ENCODE assay signal across 32 cellular contexts in the genomic region with DNA sequence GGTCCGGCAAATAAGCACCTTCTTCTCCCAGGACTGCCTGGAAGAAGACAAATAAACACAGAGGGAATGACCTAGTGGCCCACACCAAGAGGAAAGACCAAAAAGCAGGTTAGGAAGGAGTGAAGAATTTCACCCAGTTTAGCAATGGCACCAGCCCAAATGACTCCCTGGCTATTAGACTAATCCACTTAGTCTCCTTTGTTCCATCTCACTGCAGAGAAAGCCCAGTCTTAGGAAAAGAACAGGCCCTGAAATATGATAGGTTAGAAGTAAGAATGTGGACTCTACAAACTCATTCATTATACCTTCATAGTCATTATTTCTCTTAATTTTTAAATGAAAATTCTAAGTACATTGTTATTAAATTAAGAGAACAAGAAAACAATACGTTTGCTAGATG. TPM values are rescaled to one million over a fixed set of nuclear protein-coding genes. Genes with fewer than 3 reads are reported as not detected.
"Had no signal": no experiment of that assay in that cellular context is flagged by ENCODE, and none has a peak within 500 bp of the region (broad histone marks: within the 10 kb centered on the region; RNA-seq: fewer than 3 reads in every experiment).

No MANE protein-coding gene starts in this region.

- H3K27me3 ChIP-seq: gastrocnemius medialis, heart left ventricle, hepatocyte, neutrophil, right atrium auricular region, suprapubic skin, transverse colon, upper lobe of right lung, uterus had no signal

- H3K4me3 Mint-ChIP-seq: naive thymus-derived CD4-positive, alpha-beta T cell; nephron; stimulated activated naive CD8-positive, alpha-beta T cell treated with anti-CD3 and anti-CD28 coated beads, Interleukin-15, amount 100 ng/mL, for 72 hours had no signal

- H3K4me1 ChIP-seq: gastrocnemius medialis, heart left ventricle, right atrium auricular region, suprapubic skin, transverse colon, upper lobe of right lung, uterus had no signal

- H3K27me3 Mint-ChIP-seq: naive thymus-derived CD4-positive, alpha-beta T cell; stimulated activated naive CD8-positive, alpha-beta T cell treated with anti-CD3 and anti-CD28 coated beads, Interleukin-15, amount 100 ng/mL, for 72 hours had no signal

- ATAC-seq: esophagus mucosa; gastrocnemius medialis; heart left ventricle; left lobe of liver; naive thymus-derived CD4-positive, alpha-beta T cell; sciatic nerve; stimulated activated naive CD8-positive, alpha-beta T cell treated with anti-CD3 and anti-CD28 coated beads, Interleukin-15, amount 100 ng/mL, for 72 hours; upper lobe of right lung had no signal

- H3K4me3 ChIP-seq: coronary artery, gastrocnemius medialis, heart left ventricle, hepatocyte, pancreas, right atrium auricular region, smooth muscle cell, suprapubic skin, transverse colon, upper lobe of right lung, uterus had no signal

- H3K79me2 ChIP-seq: hepatocyte had no signal

- DNase-seq: dermis blood vessel endothelial cell; foreskin fibroblast; gastrocnemius medialis; heart left ventricle; kidney; mesenchymal stem cell; midbrain; naive thymus-derived CD4-positive, alpha-beta T cell; pancreas; stimulated activated CD4-positive, alpha-beta T cell treated with anti-CD3 and anti-CD28 coated beads, Interleukin-12 subunit alpha, Interleukin-12 subunit beta, amount 100 ng/mL, for 4 hours; stimulated activated CD4-positive, alpha-beta T cell treated with anti-CD3 and anti-CD28 coated beads, Interleukin-1b, Interleukin-23, amount 100 ng/mL, for 48 hours; stimulated activated CD4-positive, alpha-beta T cell treated with anti-CD3 and anti-CD28 coated beads, Interleukin-4, amount 100 ng/mL, for 1 hour; stimulated activated CD8-positive, alpha-beta memory T cell treated with anti-CD3 and anti-CD28 coated beads, Interleukin-4, amount 100 ng/mL, for 48 hours; stimulated activated naive CD4-positive, alpha-beta T cell; stimulated activated naive CD8-positive, alpha-beta T cell treated with anti-CD3 and anti-CD28 coated beads, Interleukin-15, amount 100 ng/mL, for 72 hours; transverse colon; upper lobe of right lung; uterus had no signal

- H3K9me3 Mint-ChIP-seq: nephron; stimulated activated naive CD8-positive, alpha-beta T cell treated with anti-CD3 and anti-CD28 coated beads, Interleukin-15, amount 100 ng/mL, for 72 hours had no signal

- H3K36me3 Mint-ChIP-seq: naive thymus-derived CD4-positive, alpha-beta T cell had no signal

- H3K36me3 ChIP-seq: gastrocnemius medialis, heart left ventricle, neutrophil, pancreas, right atrium auricular region, suprapubic skin, transverse colon, upper lobe of right lung, uterus had no signal

- H3K27ac Mint-ChIP-seq: naive thymus-derived CD4-positive, alpha-beta T cell; nephron; stimulated activated naive CD8-positive, alpha-beta T cell treated with anti-CD3 and anti-CD28 coated beads, Interleukin-15, amount 100 ng/mL, for 72 hours had no signal

- H3K4me1 Mint-ChIP-seq: naive thymus-derived CD4-positive, alpha-beta T cell; stimulated activated naive CD8-positive, alpha-beta T cell treated with anti-CD3 and anti-CD28 coated beads, Interleukin-15, amount 100 ng/mL, for 72 hours had no signal

- H3K27ac ChIP-seq: coronary artery, epithelial cell of prostate, gastrocnemius medialis, heart left ventricle, hepatocyte, neutrophil, pancreas, right atrium auricular region, suprapubic skin, transverse colon, upper lobe of right lung, uterus had no signal

- H3K4me2 ChIP-seq: hepatocyte, smooth muscle cell had no signal

RNA-seq across cellular contexts. Expression of gene SERPINI2, which starts 23.2 kb away (rescaled TPM):
- total RNA-seq: dermis blood vessel endothelial cell, esophagus mucosa, gastrocnemius medialis, glomerular endothelial cell, hepatocyte, kidney, liver, lung microvascular endothelial cell, sciatic nerve, smooth muscle cell, transverse colon, upper lobe of right lung had no signal
- polyA plus RNA-seq: hepatocyte; liver; naive thymus-derived CD4-positive, alpha-beta T cell; smooth muscle cell had no signal
